In genomic region chr10:69051303-69051702, GRCh38 we compare ENCODE assay signal across 9 cellular contexts. TPM values are rescaled to one million over a fixed set of nuclear protein-coding genes. Genes with fewer than 3 reads are reported as not detected.
DNase-seq lines count a peak whose midpoint lies in the region; ATAC-seq and TF ChIP-seq lines count a peak whose summit lies in the region.
"Had no signal": no experiment of that assay in that cellular context is flagged by ENCODE, and none has a peak within 500 bp of the region (broad histone marks: within the 10 kb centered on the region; RNA-seq: fewer than 3 reads in every experiment).

No MANE protein-coding gene starts in this region.

- H3K9me3 ChIP-seq in A673 (ENCODE audit: low read depth, low read length, poor library complexity, severe bottlenecking): no peaks in the 10 kb centered on the region

- TF ChIP-seq CTCF in A673 (conservative IDR thresholded peaks at IDR 0.05; ENCODE audit: low read depth, low read length): no peak
- TF ChIP-seq CTCF in coronary artery (IDR thresholded peaks at IDR 0.05): no peak

- H3K36me3 Mint-ChIP-seq in effector memory CD8-positive, alpha-beta T cell (ENCODE audit: insufficient read depth): peaks cover 7% of the 10 kb centered on the region

- H3K9me3 Mint-ChIP-seq in effector memory CD8-positive, alpha-beta T cell: no peaks in the 10 kb centered on the region

- ATAC-seq in GM19395 (IDR thresholded peaks at IDR 0.05; ENCODE audit: unreplicated experiment): peak; percentile 45
- ATAC-seq in effector memory CD8-positive, alpha-beta T cell (replicated peaks): peak; percentile 28

- no peak overlapping the region for H3K4me3 ChIP-seq in skeletal muscle cell (ENCODE audit: low read depth, low read length)
- no peak overlapping the region for H3K4me3 ChIP-seq in A673 (ENCODE audit: low read depth, low read length, poor library complexity, severe bottlenecking)
- no peak overlapping the region for H3K4me3 ChIP-seq in coronary artery

- CTCF ChIA-PET in A673 (lab: Charles Lee): no interaction called here

- H3K27ac ChIP-seq in A673 (ENCODE audit: low read depth, low read length, poor library complexity, severe bottlenecking) (no peak overlapping the region), coronary artery (peak overlapping the region in 1 of 2 donors; percentile 74)

- BruUV-seq in A673 (replicated peaks; lab: Mats Ljungman, UMichigan): no TSS peak

- H3K27ac Mint-ChIP-seq in effector memory CD8-positive, alpha-beta T cell: peak overlapping the region in 1 of 2 donors; percentile 65

- intact Hi-C loops in A673 (cut with micrococcal nuclease; ENCODE audit: unreplicated experiment): no loop called here

- POLR2A ChIA-PET in A673 (lab: Charles Lee; ENCODE audit: low non-redundant PET): no interaction called here

- peaks cover 21% of the 10 kb centered on the region in 2 donors for H3K4me1 Mint-ChIP-seq in effector memory CD8-positive, alpha-beta T cell (ENCODE audit: low read depth in 2 of 2)

- H3K4me1 ChIP-seq in A673 (ENCODE audit: insufficient read depth, low read length, poor library complexity, severe bottlenecking): no peaks in the 10 kb centered on the region

- no peaks in the 10 kb centered on the region for H3K27me3 ChIP-seq in A673 (replicated peaks; ENCODE audit: insufficient read depth, low read depth, low read length, poor library complexity)

- H3K36me3 ChIP-seq in A673 (ENCODE audit: insufficient read depth, low read length, poor library complexity, severe bottlenecking): no peaks in the 10 kb centered on the region

- DNase-seq in Kasumi-1 (lab: John Stamatoyannopoulos, UW) (peak; percentile 18 to 19), skeletal muscle cell (ENCODE audit: low read depth) (peak; percentile 57), A673 (ENCODE audit: low spot score) (no peak), NCI-H1436 (lab: John Stamatoyannopoulos, UW) (no peak), coronary artery (ENCODE audit: low spot score) (no peak)
- DNase-seq in effector memory CD8-positive, alpha-beta T cell: no peak
- no peak for DNase-seq in stimulated activated CD4-positive, alpha-beta T cell treated with anti-CD3 and anti-CD28 coated beads, Interleukin-15, amount 100 ng/mL, for 24 hours
- DNase-seq: NCI-H2029 treated with DMSO at 0.1 percent for 48 hours had no signal

- no peak overlapping the region for H3K4me3 Mint-ChIP-seq in effector memory CD8-positive, alpha-beta T cell

- no peaks in the 10 kb centered on the region for H3K27me3 Mint-ChIP-seq in effector memory CD8-positive, alpha-beta T cell

RNA-seq across cellular contexts. Expression of gene SRGN, which starts 36.6 kb away (rescaled TPM):
- total RNA-seq in A673 (2021): 0.32 TPM in 1 of 2 replicates, not detected in the other

Comparison
In these comparisons a context has a peak if more than half of its experiments do, and no peak if none do; other contexts are left out.
1. DNase-seq: peak in Kasumi-1 (2 of 2) and skeletal muscle cell (single experiment); none in effector memory CD8-positive, alpha-beta T cell (0 of 3), A673 (single experiment), stimulated activated CD4-positive, alpha-beta T cell treated with anti-CD3 and anti-CD28 coated beads, Interleukin-15, amount 100 ng/mL, for 24 hours (single experiment), NCI-H1436 (single experiment) and coronary artery (single experiment).